ENCODE assay signal across 8 cellular contexts in the genomic region with DNA sequence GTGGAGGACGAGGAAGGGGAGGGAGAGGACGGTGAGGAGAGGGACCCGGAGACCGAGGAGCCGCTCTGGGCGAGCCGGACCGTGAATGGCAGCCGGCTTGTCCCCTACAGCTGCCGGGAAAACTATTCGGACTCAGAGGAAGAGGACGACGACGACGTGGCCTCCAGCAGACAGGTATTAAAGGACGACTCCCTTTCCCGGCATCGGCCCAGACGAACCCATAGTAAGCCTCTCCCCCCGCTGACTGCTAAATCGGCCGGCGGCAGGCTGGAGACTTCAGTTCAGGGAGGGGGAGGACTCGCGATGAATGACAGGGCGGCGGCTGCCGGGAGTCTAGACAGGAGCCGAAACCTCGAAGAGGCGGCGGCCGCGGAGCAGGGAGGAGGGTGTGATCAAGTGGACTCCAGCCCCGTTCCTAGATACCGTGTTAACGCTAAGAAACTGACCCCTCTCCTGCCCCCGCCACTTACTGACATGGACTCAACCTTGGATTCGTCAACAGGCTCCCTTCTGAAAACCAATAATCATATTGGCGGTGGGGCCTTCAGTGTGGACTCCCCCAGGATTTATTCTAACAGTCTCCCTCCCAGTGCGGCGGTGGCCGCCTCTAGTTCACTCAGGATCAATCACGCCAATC. TPM values are rescaled to one million over a fixed set of nuclear protein-coding genes. Genes with fewer than 3 reads are reported as not detected.
DNase-seq lines count a peak whose midpoint lies in the region; ATAC-seq lines count a peak whose summit lies in the region.

No MANE protein-coding gene starts in this region.

- peaks cover 25% of the 10 kb centered on the region for H3K36me3 Mint-ChIP-seq in activated CD8-positive, alpha-beta T cell treated with anti-CD3 and anti-CD28 coated beads, Interleukin-2, amount 10 ng/mL, durations not matched to agents 7 days and 5 days (ENCODE audit: low read depth)

- H3K4me1 ChIP-seq in endocrine pancreas (ENCODE audit: control insufficient read depth, insufficient read depth, low read length) = peaks cover 41% of the 10 kb centered on the region

- H3K9me3 Mint-ChIP-seq in activated CD8-positive, alpha-beta T cell treated with anti-CD3 and anti-CD28 coated beads, Interleukin-2, amount 10 ng/mL, durations not matched to agents 7 days and 5 days (ENCODE audit: insufficient read depth) = no peaks in the 10 kb centered on the region

- peak overlapping the region; percentile 99 for H3K4me3 Mint-ChIP-seq in activated CD8-positive, alpha-beta T cell treated with anti-CD3 and anti-CD28 coated beads, Interleukin-2, amount 10 ng/mL, durations not matched to agents 7 days and 5 days

- POLR2A ChIA-PET in activated CD8-positive, alpha-beta T cell treated with anti-CD3 and anti-CD28 coated beads, Interleukin-2, amount 10 ng/mL, durations not matched to agents 7 days and 5 days (lab: Charles Lee) = interaction anchor here (0.7 to 3.7 kb wide), 11 partner anchors 11 to 999 kb away, joined by 3 to 71 read pairs (median 5); a partner anchor contains a TSS

- no peaks in the 10 kb centered on the region for H3K9me3 ChIP-seq in endocrine pancreas (ENCODE audit: control insufficient read depth, low read length)

- peak overlapping the region; percentile 88 for H3K27ac Mint-ChIP-seq in activated CD8-positive, alpha-beta T cell treated with anti-CD3 and anti-CD28 coated beads, Interleukin-2, amount 10 ng/mL, durations not matched to agents 7 days and 5 days

- H3K36me3 ChIP-seq in endocrine pancreas (ENCODE audit: control insufficient read depth, insufficient read depth, low read length) = no peaks in the 10 kb centered on the region

- CTCF ChIA-PET in activated CD8-positive, alpha-beta T cell treated with anti-CD3 and anti-CD28 coated beads, Interleukin-2, amount 10 ng/mL, durations not matched to agents 7 days and 5 days (lab: Charles Lee) = interaction anchor here (1.2 to 5.0 kb wide), 7 partner anchors 12 to 70 kb away, joined by 3 to 44 read pairs (median 7); no protein-coding TSS in a partner anchor

- DNase-seq in NK-92 treated with Interleukin-12 subunit alpha and Interleukin-12 subunit beta, amount 100 ng/mL, for 24 hours (lab: John Stamatoyannopoulos, UW) = peak; percentile 39
- no peak for DNase-seq in NK-92 (lab: John Stamatoyannopoulos, UW; ENCODE audit: unreplicated experiment)
- peak; percentile 27 for DNase-seq in NCI-H460 (ENCODE audit: extremely low read depth, low read depth)
- DNase-seq in activated CD8-positive, alpha-beta T cell treated with anti-CD3 and anti-CD28 coated beads, Interleukin-2, amount 10 ng/mL, durations not matched to agents 7 days and 5 days = peak; percentile 79
- DNase-seq in midbrain (lab: John Stamatoyannopoulos, UW) = peak; percentile 25
- DNase-seq in stimulated activated CD8-positive, alpha-beta memory T cell treated with anti-CD3 and anti-CD28 coated beads, Interleukin-4, amount 100 ng/mL, for 1 hour (ENCODE audit: low read depth in 2 of 2, low spot score in 1 of 2) = peak; percentile 6 to 33

- H3K9ac ChIP-seq in endocrine pancreas (ENCODE audit: control insufficient read depth, insufficient read depth, low read length) = peak overlapping the region; percentile 99

- no peaks in the 10 kb centered on the region for H3K27me3 ChIP-seq in endocrine pancreas (ENCODE audit: control insufficient read depth, insufficient read depth, low read length)

- peak overlapping the region; percentile 99 for H3K4me3 ChIP-seq in endocrine pancreas (ENCODE audit: control insufficient read depth, insufficient read depth, low read length)

- H3K27me3 Mint-ChIP-seq in activated CD8-positive, alpha-beta T cell treated with anti-CD3 and anti-CD28 coated beads, Interleukin-2, amount 10 ng/mL, durations not matched to agents 7 days and 5 days (ENCODE audit: low read depth) = no peaks in the 10 kb centered on the region

- H3K4me1 Mint-ChIP-seq in activated CD8-positive, alpha-beta T cell treated with anti-CD3 and anti-CD28 coated beads, Interleukin-2, amount 10 ng/mL, durations not matched to agents 7 days and 5 days (ENCODE audit: low read depth) = peaks cover 27% of the 10 kb centered on the region

- peak; percentile 37 for ATAC-seq in HG02943 (IDR thresholded peaks at IDR 0.05; ENCODE audit: low read depth, unreplicated experiment)
- peak; percentile 57 for ATAC-seq in activated CD8-positive, alpha-beta T cell treated with anti-CD3 and anti-CD28 coated beads, Interleukin-2, amount 10 ng/mL, durations not matched to agents 7 days and 5 days

RNA-seq across cellular contexts. Expression of a gene that starts 1.0 kb away (rescaled TPM):
- 17.7 and 19.7 TPM in 2 replicates for total RNA-seq in NCI-H460 (2014; rRNA removed; shearing (Covaris generic))
- polyA plus RNA-seq in NCI-H460 (2014; cell fraction: nucleus; rRNA removed) = 31.6 and 50.4 TPM in 2 replicates
- 10 to 100 TPM; 35.9 to 36.1 TPM for total RNA-seq in activated CD8-positive, alpha-beta T cell treated with anti-CD3 and anti-CD28 coated beads, Interleukin-2, amount 10 ng/mL, durations not matched to agents 7 days and 5 days

RNA-seq across cellular contexts. Expression of a gene that starts 49.3 kb away (rescaled TPM):
- total RNA-seq in NCI-H460 (2014; rRNA removed; shearing (Covaris generic)) = not detected in 2 replicates
- polyA plus RNA-seq in NCI-H460 (2014; cell fraction: nucleus; rRNA removed) = not detected in 2 replicates
- not detected for total RNA-seq in activated CD8-positive, alpha-beta T cell treated with anti-CD3 and anti-CD28 coated beads, Interleukin-2, amount 10 ng/mL, durations not matched to agents 7 days and 5 days
